ENCODE assay signal across 8 cellular contexts in the genomic region with DNA sequence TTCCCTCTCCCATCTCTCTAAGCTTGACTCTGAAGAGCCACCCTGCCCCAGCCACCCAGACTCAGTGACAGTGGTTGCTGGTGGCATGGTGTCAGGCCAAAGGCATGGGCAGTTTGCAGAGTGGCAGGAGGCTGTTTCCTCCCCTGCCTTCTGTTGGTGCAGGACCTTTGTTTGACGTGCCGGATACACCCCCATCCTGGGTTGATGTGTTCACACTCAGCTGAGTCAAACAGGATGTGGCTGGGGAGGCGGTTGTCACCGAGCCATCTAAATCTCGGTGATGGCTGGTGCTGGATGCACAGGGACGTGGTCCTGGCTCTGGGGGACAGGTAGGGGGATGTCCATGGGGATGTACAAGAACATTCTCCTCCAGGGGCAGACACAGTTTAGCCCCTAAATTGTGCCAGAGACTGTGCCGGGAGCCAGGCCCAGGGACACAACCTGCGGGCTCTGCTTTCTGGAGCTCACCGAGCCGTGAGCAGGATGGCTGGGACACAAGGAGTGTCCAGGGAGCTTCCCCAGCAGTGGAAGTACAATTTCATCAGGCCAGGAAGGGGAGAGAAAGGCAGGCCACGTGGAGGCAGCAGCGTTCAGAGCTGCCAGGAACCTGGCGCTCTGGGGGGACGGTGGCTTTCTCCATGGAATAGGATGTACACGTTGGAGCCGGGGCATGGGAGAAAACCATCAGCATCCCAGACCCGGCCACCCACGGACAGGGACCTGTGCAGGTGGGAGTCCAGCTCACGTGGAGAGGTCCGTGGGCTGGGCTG.
A peak's percentile ranks its signal among the peaks of the same experiment; 100 is the strongest.
DNase-seq lines count a peak whose midpoint lies in the region; ATAC-seq and TF ChIP-seq lines count a peak whose summit lies in the region.

No MANE protein-coding gene starts in this region.

- H3K4me3 ChIP-seq in lower lobe of right lung: peak overlapping the region; percentile 39

- no peaks in the 10 kb centered on the region for H3K27me3 Mint-ChIP-seq in T-helper 17 cell

- peak overlapping the region; percentile 97 for H3K4me3 Mint-ChIP-seq in T-helper 17 cell

- H3K9me3 ChIP-seq in T-helper 17 cell (ENCODE audit: control insufficient read depth, low read length, poor library complexity, severe bottlenecking) (no peaks in the 10 kb centered on the region), lower lobe of right lung (no peaks in the 10 kb centered on the region)

- H3K27ac Mint-ChIP-seq in T-helper 17 cell: peak overlapping the region; percentile 99

- intact Hi-C loops in lower lobe of right lung (cut with DNase I): no loop called here

- peaks cover 77% of the 10 kb centered on the region for H3K4me1 ChIP-seq in lower lobe of right lung

- TF ChIP-seq CTCF in lower lobe of right lung (IDR thresholded peaks at IDR 0.05): no peak

- H3K36me3 Mint-ChIP-seq in T-helper 17 cell (ENCODE audit: low read depth): peaks cover 10% of the 10 kb centered on the region

- no peaks in the 10 kb centered on the region for H3K27me3 ChIP-seq in lower lobe of right lung (ENCODE audit: low read depth)

- H3K27ac ChIP-seq in angular gyrus (ENCODE audit: low read depth, low read length): peak overlapping the region; percentile 52
- peak overlapping the region; percentile 63 for H3K27ac ChIP-seq in lower lobe of right lung

- H3K4me1 Mint-ChIP-seq in T-helper 17 cell: peaks cover 76% of the 10 kb centered on the region

- DNase-seq in T-helper 17 cell: peak; percentile 58 to 71 (median 64)
- DNase-seq in lower lobe of right lung: peak; percentile 76
- peak; percentile 76 for DNase-seq in stimulated activated CD8-positive, alpha-beta memory T cell treated with anti-CD3 and anti-CD28 coated beads, Interleukin-4, amount 100 ng/mL, for 24 hours (ENCODE audit: low read depth)
- no peak for DNase-seq in NCI-H2171 (lab: John Stamatoyannopoulos, UW)

- peak; percentile 55 for ATAC-seq in HG03045 (IDR thresholded peaks at IDR 0.05; ENCODE audit: unreplicated experiment)
- peak; percentile 86 for ATAC-seq in T-helper 17 cell
- peak; percentile 53 to 55 for ATAC-seq in lower lobe of right lung
- ATAC-seq in HG03139 (IDR thresholded peaks at IDR 0.05; ENCODE audit: unreplicated experiment): no peak

- H3K36me3 ChIP-seq in lower lobe of right lung: peaks cover 23% of the 10 kb centered on the region

- peak; percentile 25 for TF ChIP-seq POLR2A in GM15510 (IDR thresholded peaks at IDR 0.05; ENCODE audit: borderline replicate concordance, extremely low read depth, insufficient read length)
